ENCODE assay signal across 25 cellular contexts in genomic region chr5:149957855-149958254, GRCh38. TPM values are rescaled to one million over a fixed set of nuclear protein-coding genes. Genes with fewer than 3 reads are reported as not detected.
DNase-seq lines count a peak whose midpoint lies in the region; ATAC-seq, FAIRE-seq and TF ChIP-seq lines count a peak whose summit lies in the region.
"Had no signal": no experiment of that assay in that cellular context is flagged by ENCODE, and none has a peak within 500 bp of the region (broad histone marks: within the 10 kb centered on the region; RNA-seq: fewer than 3 reads in every experiment).

No MANE protein-coding gene starts in this region.

- peaks cover 48% of the 10 kb centered on the region for H3K4me1 ChIP-seq in A549
- H3K4me1 ChIP-seq: psoas muscle had no signal

- CTCF ChIA-PET in A549 (lab: Yijun Ruan, JAX) (interaction anchor here (0.9 to 16.5 kb wide), 13 partner anchors 9 to 321 kb away, joined by 3 to 594 read pairs (median 17); partner anchors contain the start of gene PDE6A), RWPE1 (lab: Yijun Ruan, JAX) (interaction anchor here (0.6 to 3.3 kb wide), 3 partner anchors 10 to 124 kb away, joined by 5 to 16 read pairs (median 14); no protein-coding TSS in a partner anchor)

- H3K4me3 ChIP-seq in A549 (no peak overlapping the region), HFF-Myc (replicated peaks; ENCODE audit: low read depth, low read length) (no peak overlapping the region)
- H3K4me3 ChIP-seq: BLaER1, psoas muscle had no signal

- TF ChIP-seq CTCF in A549 (IDR thresholded peaks at IDR 0.05) = no peak
- TF ChIP-seq CTCF in HFF-Myc (IDR thresholded peaks at IDR 0.05; ENCODE audit: low read depth, low read length, missing control alignments) = no peak
- no peak for TF ChIP-seq CTCF in RWPE1 (conservative IDR thresholded peaks at IDR 0.05; ENCODE audit: low read depth)

- no peaks in the 10 kb centered on the region for H3K9me3 ChIP-seq in A549
- H3K9me3 ChIP-seq: BLaER1, Caco-2, psoas muscle had no signal

- H3K4me2 ChIP-seq in A549 = peak overlapping the region; percentile 80

- peak in 1 of 2 experiments; percentile 13; a peak in 3 of 6 replicates for ATAC-seq in A549
- no peak for ATAC-seq in GM21737 (IDR thresholded peaks at IDR 0.05; ENCODE audit: unreplicated experiment)
- ATAC-seq: activated naive CD4-positive, alpha-beta T cell treated with anti-CD3 and anti-CD28 coated beads, Interleukin-2, amount 50 U/mL, for 72 hours; psoas muscle; Right ventricle myocardium inferior had no signal

- WGBS in A549 (ENCODE audit: missing lambda C conversion rate) = 5% methylated on average over 4 of the region's 4 CpGs

- TF ChIP-seq RAD21 in A549 (conservative IDR thresholded peaks at IDR 0.05 in 1 of 2, IDR thresholded peaks at IDR 0.05 in 1 of 2) = no peak

- TF ChIP-seq EP300 in A549 (IDR thresholded peaks at IDR 0.05) = peak in 1 of 2 experiments; percentile 68; a peak in 1 of 5 replicates

- POLR2A ChIA-PET in A549 (lab: Yijun Ruan, JAX) (interaction anchor here (1.1 to 3.7 kb wide), 2 partner anchors 18 to 120 kb away, joined by 4 to 24 read pairs; no protein-coding TSS in a partner anchor), RWPE1 (lab: Yijun Ruan, JAX; ENCODE audit: low non-redundant PET) (no interaction called here)

- no peak for FAIRE-seq in A549 (lab: Jason Lieb, UNC)
- FAIRE-seq: endometrium, islet of Langerhans, small intestine had no signal

- H3K27ac ChIP-seq in A549 (peak overlapping the region; percentile 91 to 96), RWPE1 (peak overlapping the region; percentile 14; the same call in 1 of the 2 replicates)
- H3K27ac ChIP-seq: BLaER1, psoas muscle had no signal

- no peak for TF ChIP-seq POLR2A in A549 (IDR thresholded peaks at IDR 0.05; ENCODE audit: low read length)

- DNase-seq in A549 (ENCODE audit: low read depth in 1 of 2, low spot score in 1 of 2) (peak; percentile 48 to 89), HFF-Myc (ENCODE audit: extremely low read depth, low read depth) (peak; percentile 16), RWPE1 (ENCODE audit: low spot score) (no peak), kidney tubule cell (ENCODE audit: low spot score) (peak; percentile 99), NCI-H2171 (lab: John Stamatoyannopoulos, UW) (no peak), NCI-H1417 (lab: John Stamatoyannopoulos, UW) (no peak), GM03348 (ENCODE audit: low spot score) (no peak)
- DNase-seq: activated CD4-positive, alpha-beta memory T cell treated with anti-CD3 and anti-CD28 coated beads for 36 hours; aorta; caudate nucleus; dermis blood vessel endothelial cell; DND-41; NCI-H1694; NCI-H526 treated with DMSO at 0.1 percent for 48 hours; psoas muscle; small intestine; stimulated activated CD4-positive, alpha-beta T cell treated with anti-CD3 and anti-CD28 coated beads, Interleukin-1b, Interleukin-23, amount 100 ng/mL, for 48 hours had no signal

TF ChIP-seq in A549, 52 proteins besides CTCF, POLR2A, EP300 and RAD21 (continues in another document):
- TF ChIP-seq HMGXB4 (CRISPR knock-in tag; IDR thresholded peaks at IDR 0.05; ENCODE audit: borderline replicate concordance) (no peak), HOXA7 (CRISPR knock-in tag; IDR thresholded peaks at IDR 0.05) (no peak), KDM5A (IDR thresholded peaks at IDR 0.05) (no peak), NR3C1 (IDR thresholded peaks at IDR 0.05) (no peak), POLR2AphosphoS2 (conservative IDR thresholded peaks at IDR 0.05; ENCODE audit: low read length) (no peak), CEBPB (IDR thresholded peaks at IDR 0.05) (0 out of 4 replicates have a peak, but pooled peaks of 1 of the 2 experiments have one; percentile 18), SMC3 (IDR thresholded peaks at IDR 0.05) (no peak), MAFK (IDR thresholded peaks at IDR 0.05; ENCODE audit: partially characterized antibody) (peak; percentile 65), HOXB13 (CRISPR knock-in tag; IDR thresholded peaks at IDR 0.05; ENCODE audit: low read depth) (no peak), E2F6 (IDR thresholded peaks at IDR 0.05; ENCODE audit: borderline replicate concordance, low read depth) (no peak), ZC3H11A (IDR thresholded peaks at IDR 0.05) (no peak), JUNB (IDR thresholded peaks at IDR 0.05) (0 out of 2 replicates have a peak, but pooled peaks have one; percentile 14), PHF8 (IDR thresholded peaks at IDR 0.05; ENCODE audit: borderline replicate concordance, low read depth) (no peak), ELK1 (IDR thresholded peaks at IDR 0.05; ENCODE audit: low read depth, low read length) (no peak), PBX3 (IDR thresholded peaks at IDR 0.05) (0 out of 2 replicates have a peak, but pooled peaks have one; percentile 17), GATA3 (IDR thresholded peaks at IDR 0.05; ENCODE audit: borderline replicate concordance) (peak; percentile 85; the same call in 1 of the 2 replicates), USF2 (IDR thresholded peaks at IDR 0.05) (no peak), EHF (CRISPR knock-in tag; IDR thresholded peaks at IDR 0.05) (no peak)

RNA-seq across cellular contexts. Expression of gene SLC26A2, which starts 2.7 kb away (rescaled TPM):
- 23.2 and 31.9 TPM in 2 replicates for polyA plus RNA-seq in A549 (2011; rRNA removed)
- polyA plus RNA-seq in A549 (2012; cell fraction: cytosol; rRNA removed) = 5.2 and 6.7 TPM in 2 replicates
- polyA plus RNA-seq in A549 (2012; cell fraction: nucleus; rRNA removed) = 6.1 and 12.5 TPM in 2 replicates
- polyA plus RNA-seq in A549 (2017; fragmentation: RNase III; extraction: RNeasy Plus Mini Kit Qiagen cat#74134 plus additional on column Dnase treatment) = 28.4 to 33.5 TPM (median 32.2 TPM) in 3 replicates
- 49.3 and 53.2 TPM in 2 replicates for polyA minus RNA-seq in A549 (2011; rRNA and poly(A)+ RNA removed)

RNA-seq across cellular contexts. Expression of gene PDE6A, which starts 13.3 kb away (rescaled TPM):
- polyA plus RNA-seq in A549 (2011; rRNA removed) (0.30 and 0.35 TPM in 2 replicates), A549 (2017; fragmentation: RNase III; extraction: RNeasy Plus Mini Kit Qiagen cat#74134 plus additional on column Dnase treatment) (0.20 to 0.30 TPM (median 0.28 TPM) in 3 replicates)
- polyA plus RNA-seq in A549 (2012; cell fraction: cytosol; rRNA removed) = 0.15 and 0.23 TPM in 2 replicates
- 0.47 and 0.60 TPM in 2 replicates for polyA plus RNA-seq in A549 (2012; cell fraction: nucleus; rRNA removed)
- 0.39 and 0.41 TPM in 2 replicates for polyA minus RNA-seq in A549 (2011; rRNA and poly(A)+ RNA removed)
- polyA plus RNA-seq: fibroblast of lung had no signal

RNA-seq across cellular contexts. Expression of gene TIGD6, which starts 42.6 kb away (rescaled TPM):
- polyA plus RNA-seq in A549 (2011; rRNA removed) = 7.3 and 8.4 TPM in 2 replicates
- 3.7 and 4.2 TPM in 2 replicates for polyA plus RNA-seq in A549 (2012; cell fraction: cytosol; rRNA removed)
- 2.9 and 4.2 TPM in 2 replicates for polyA plus RNA-seq in A549 (2012; cell fraction: nucleus; rRNA removed)
- 4.2 to 4.4 TPM (median 4.3 TPM) in 3 replicates for polyA plus RNA-seq in A549 (2017; fragmentation: RNase III; extraction: RNeasy Plus Mini Kit Qiagen cat#74134 plus additional on column Dnase treatment)
- polyA minus RNA-seq in A549 (2011; rRNA and poly(A)+ RNA removed) = 12.1 and 17.4 TPM in 2 replicates

RNA-seq across cellular contexts. Expression of gene HMGXB3, which starts 42.7 kb away (rescaled TPM):
- polyA plus RNA-seq in A549 (2011; rRNA removed) = 34.1 and 37.2 TPM in 2 replicates
- polyA plus RNA-seq in A549 (2012; cell fraction: cytosol; rRNA removed) = 21.0 and 25.8 TPM in 2 replicates
- polyA plus RNA-seq in A549 (2012; cell fraction: nucleus; rRNA removed) = 58.1 and 65.6 TPM in 2 replicates
- polyA plus RNA-seq in A549 (2017; fragmentation: RNase III; extraction: RNeasy Plus Mini Kit Qiagen cat#74134 plus additional on column Dnase treatment) = 19.6 to 20.5 TPM (median 19.9 TPM) in 3 replicates
- polyA minus RNA-seq in A549 (2011; rRNA and poly(A)+ RNA removed) = 54.1 and 55.3 TPM in 2 replicates

Comparison
In these comparisons a context has a peak if more than half of its experiments do, and no peak if none do; other contexts are left out.
1. DNase-seq: peak in A549 (2 of 2), HFF-Myc (single experiment) and kidney tubule cell (single experiment); none in RWPE1 (single experiment), NCI-H2171 (single experiment), NCI-H1417 (0 of 3) and GM03348 (single experiment).